ENCODE assay signal across 25 cellular contexts in the genomic region with DNA sequence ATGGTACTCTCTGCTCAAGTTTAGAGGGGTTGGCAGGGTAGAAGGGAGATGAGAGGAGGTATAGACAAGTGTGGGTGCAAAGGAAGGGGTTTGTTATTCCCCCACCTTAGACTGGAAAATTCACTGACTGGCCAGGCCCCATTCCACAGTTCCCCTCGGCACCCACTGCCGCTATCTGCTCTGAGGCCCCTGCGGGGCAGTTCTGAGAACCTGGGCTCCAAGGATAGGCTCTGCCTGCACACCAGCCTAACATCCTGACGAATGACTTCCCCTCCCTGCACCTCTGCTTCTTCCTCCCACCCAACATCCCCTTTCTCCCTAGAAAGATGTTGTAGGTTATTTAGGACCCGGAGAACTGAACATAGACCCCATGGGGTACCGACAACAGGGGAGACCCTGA.
"Had no signal": no experiment of that assay in that cellular context is flagged by ENCODE, and none has a peak within 500 bp of the region (broad histone marks: within the 10 kb centered on the region; RNA-seq: fewer than 3 reads in every experiment).

No MANE protein-coding gene starts in this region.

- H3K27ac Mint-ChIP-seq: IgD-negative memory B cell had no signal

- H3K4me3 ChIP-seq: K562, SJSA1, SK-N-MC had no signal

- H3K36me3 Mint-ChIP-seq: IgD-negative memory B cell had no signal

- H3K36me3 ChIP-seq: SJSA1 had no signal

- ATAC-seq: K562 had no signal

- H3K27ac ChIP-seq: HL-60, KMS-11, SJSA1, SK-N-MC had no signal

- H3K9me3 ChIP-seq: SJSA1 had no signal

- H3K4me1 ChIP-seq: SJSA1 had no signal

- H3K27me3 ChIP-seq: SJSA1 had no signal

- DNase-seq: Kasumi-1, MM.1S, NCI-H1092 treated with DMSO at 0.1 percent for 48 hours, NCI-H1436, NCI-H187, NCI-H2029, NCI-H2081 treated with DMSO at 0.1 percent for 48 hours, NCI-H2171, NCI-H226, NCI-H446, NCI-H510A, NCI-H524 treated with DMSO at 0.1 percent for 48 hours, NCI-H69, NCI-H774, Right ventricle myocardium superior, RPMI8226, SIG-M5 had no signal

- H3K4me1 Mint-ChIP-seq: IgD-negative memory B cell had no signal

- H3K4me3 Mint-ChIP-seq: IgD-negative memory B cell had no signal

- H3K9ac ChIP-seq: KMS-11 had no signal

- FAIRE-seq: HTR-8/SVneo, K562, RCC 7860 had no signal
